ENCODE assay signal across 8 cellular contexts in genomic region chr17:1627987-1628855, GRCh38. TPM values are rescaled to one million over a fixed set of nuclear protein-coding genes. Genes with fewer than 3 reads are reported as not detected.
A peak's percentile ranks its signal among the peaks of the same experiment; 100 is the strongest.
DNase-seq lines count a peak whose midpoint lies in the region; ATAC-seq and TF ChIP-seq lines count a peak whose summit lies in the region.

TSS of gene SLC43A2 (minus strand) at chr17:1628834. CDS start at chr17:1627874, 960 bp downstream.

- DNase-seq in Calu3 (peak; percentile 75), HuH-7.5 (ENCODE audit: low spot score) (peak; percentile 95), Peyer's patch (peak; percentile 85 to 92 (median 90)), fibroblast of pulmonary artery (ENCODE audit: low read depth) (peak; percentile 80)
- DNase-seq in activated effector memory CD4-positive, alpha-beta T cell treated with Interleukin-2 at 50 U/mL for 16 hours, result peak; percentile 65
- DNase-seq in naive thymus-derived CD8-positive, alpha-beta T cell, result peak; percentile 57 to 87 (median 72)
- DNase-seq in stimulated activated naive CD4-positive, alpha-beta T cell (lab: John Stamatoyannopoulos, UW), result peak; percentile 48 to 85 (median 70)

- peaks cover 16% of the 10 kb centered on the region for H3K36me3 Mint-ChIP-seq in Calu3 (ENCODE audit: insufficient read depth, unreplicated experiment)
- no peaks in the 10 kb centered on the region for H3K36me3 Mint-ChIP-seq in naive thymus-derived CD8-positive, alpha-beta T cell

- peaks cover 41% of the 10 kb centered on the region for H3K27me3 Mint-ChIP-seq in Calu3 (ENCODE audit: unreplicated experiment)
- no peaks in the 10 kb centered on the region for H3K27me3 Mint-ChIP-seq in naive thymus-derived CD8-positive, alpha-beta T cell

- POLR2A ChIA-PET in naive thymus-derived CD8-positive, alpha-beta T cell (lab: Charles Lee), result interaction anchor here (0.5 to 5.2 kb wide), 26 partner anchors 9 to 465 kb away, joined by 3 to 45 read pairs (median 4); partner anchors contain the start of genes INPP5K, PITPNA, PRPF8 and RILP

- no peaks in the 10 kb centered on the region for H3K9me3 ChIP-seq in Peyer's patch

- peaks cover 0 to 20% (median 15%) of the 10 kb centered on the region in 4 donors for H3K4me1 ChIP-seq in Peyer's patch

- H3K4me1 Mint-ChIP-seq in Calu3 (ENCODE audit: low read depth, unreplicated experiment), result no peaks in the 10 kb centered on the region
- H3K4me1 Mint-ChIP-seq in naive thymus-derived CD8-positive, alpha-beta T cell, result peaks cover 15 to 46% (median 25%) of the 10 kb centered on the region in 4 donors

- intact Hi-C loops in Calu3 (cut with micrococcal nuclease; ENCODE audit: unreplicated experiment), result no loop called here

- H3K4me3 Mint-ChIP-seq in Calu3 (ENCODE audit: low read depth, unreplicated experiment), result peak within 1 kb of the TSS; percentile 85
- H3K4me3 Mint-ChIP-seq in naive thymus-derived CD8-positive, alpha-beta T cell, result peak within 1 kb of the TSS; percentile 92 to 99 (median 95)

- no peaks in the 10 kb centered on the region for H3K27me3 ChIP-seq in Peyer's patch

- no peaks in the 10 kb centered on the region for H3K36me3 ChIP-seq in Peyer's patch

- BruUV-seq in Calu3 (replicated peaks; lab: Mats Ljungman, UMichigan), result no TSS peak

- peak; percentile 43 for ATAC-seq in GM21390 (IDR thresholded peaks at IDR 0.05; ENCODE audit: unreplicated experiment)
- ATAC-seq in naive thymus-derived CD8-positive, alpha-beta T cell, result peak; percentile 75 to 77

- no peak for TF ChIP-seq CTCF in Calu3 (IDR thresholded peaks at IDR 0.05; ENCODE audit: unreplicated experiment)
- no peak for TF ChIP-seq CTCF in Peyer's patch (IDR thresholded peaks at IDR 0.05)
- TF ChIP-seq CTCF in fibroblast of pulmonary artery (IDR thresholded peaks at IDR 0.05; ENCODE audit: low read length, missing control alignments), result no peak

- peak within 1 kb of the TSS; percentile 85 for H3K27ac Mint-ChIP-seq in Calu3 (ENCODE audit: unreplicated experiment)
- peak within 1 kb of the TSS; percentile 82 to 99 (median 92) for H3K27ac Mint-ChIP-seq in naive thymus-derived CD8-positive, alpha-beta T cell

- no peaks in the 10 kb centered on the region for H3K9me3 Mint-ChIP-seq in Calu3 (ENCODE audit: low read depth, unreplicated experiment)
- no peaks in the 10 kb centered on the region for H3K9me3 Mint-ChIP-seq in naive thymus-derived CD8-positive, alpha-beta T cell

- H3K4me3 ChIP-seq in Peyer's patch (peak within 1 kb of the TSS; percentile 76 to 89 (median 84)), fibroblast of pulmonary artery (replicated peaks; ENCODE audit: low read depth, low read length) (peak within 1 kb of the TSS; percentile 74)

- CTCF ChIA-PET in Calu3 (lab: Charles Lee), result interaction anchor here (1.0 to 3.2 kb wide), 2 partner anchors 51 to 54 kb away, joined by 3 to 54 read pairs; no protein-coding TSS in a partner anchor

- H3K27ac ChIP-seq in Peyer's patch, result peak within 1 kb of the TSS; percentile 87 to 99 (median 91)

- peak; percentile 45 to 63 for TF ChIP-seq POLR2A in Peyer's patch (IDR thresholded peaks at IDR 0.05)

RNA-seq across cellular contexts. Expression of gene SLC43A2, which starts in this region (rescaled TPM):
- 3.3 TPM in 2 replicates for total RNA-seq in Calu3 (2022)
- 100 to 1,000 TPM in 1 of 4 donors, 10 to 100 TPM in 3; 58.6 to 103 (median 69.0) TPM for total RNA-seq in Peyer's patch
- 10 to 100 TPM; 20.7 to 20.8 TPM for total RNA-seq in naive thymus-derived CD8-positive, alpha-beta T cell
- polyA plus RNA-seq in naive thymus-derived CD8-positive, alpha-beta T cell, result 1 to 10 TPM; 1.2 to 2.0 (median 1.5) TPM

Comparison
In these comparisons a context has a peak if more than half of its experiments do, and no peak if none do; other contexts are left out.
1. Peak in every context shown above with its lines: DNase-seq, ATAC-seq, H3K4me3 ChIP-seq and H3K27ac ChIP-seq.